In the genomic region with DNA sequence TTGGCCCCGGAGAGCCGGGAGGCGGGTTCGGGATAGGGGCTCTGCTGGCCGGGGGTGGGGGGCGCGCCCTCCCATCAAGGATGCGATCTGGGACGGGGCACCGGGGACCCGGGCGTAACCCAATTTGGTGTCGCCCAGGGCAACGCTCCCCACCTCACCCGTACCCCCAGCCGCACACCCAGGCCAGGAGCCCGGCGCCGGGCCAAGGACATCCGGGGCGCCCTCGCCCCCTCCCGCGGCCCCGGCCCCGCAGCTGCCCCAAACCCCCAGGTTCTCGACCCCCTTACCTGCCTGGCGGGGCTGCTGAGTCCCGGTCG, we compare ENCODE assay signal across 16 cellular contexts. TPM values are rescaled to one million over a fixed set of nuclear protein-coding genes. Genes with fewer than 3 reads are reported as not detected.
DNase-seq lines count a peak whose midpoint lies in the region; ATAC-seq and TF ChIP-seq lines count a peak whose summit lies in the region.
"Had no signal": no experiment of that assay in that cellular context is flagged by ENCODE, and none has a peak within 500 bp of the region (broad histone marks: within the 10 kb centered on the region; RNA-seq: fewer than 3 reads in every experiment).

No MANE protein-coding gene starts in this region.

- no peak for DNase-seq in SK-N-SH
- DNase-seq in astrocyte of the cerebellum (ENCODE audit: low read depth): no peak
- DNase-seq in kidney epithelial cell (ENCODE audit: low read depth): no peak
- no peak for DNase-seq in tibial nerve (ENCODE audit: low spot score in 2 of 2)
- no peak for DNase-seq in NCI-H345 (lab: John Stamatoyannopoulos, UW)
- DNase-seq in chondrocyte (ENCODE audit: low spot score): no peak
- no peak for DNase-seq in sciatic nerve (ENCODE audit: low spot score)
- DNase-seq: activated CD4-positive, CD25-positive, alpha-beta regulatory T cell; aorta; NCI-H1092 treated with DMSO at 0.1 percent for 48 hours had no signal

- H3K4me1 ChIP-seq in SK-N-SH (ENCODE audit: control insufficient read depth in 1 of 2, insufficient read depth in 2 of 2, low read depth in 1 of 2, low read length in 1 of 2): peaks cover 0 to 9% of the 10 kb centered on the region in 2 experiments; a peak in 1 of 4 replicates
- peaks cover 0 to 35% (median 12%) of the 10 kb centered on the region in 4 donors for H3K4me1 ChIP-seq in tibial nerve

- H3K9ac ChIP-seq in SK-N-SH: no peak overlapping the region

- POLR2A ChIA-PET in SK-N-SH (lab: Yijun Ruan, JAX): no interaction called here

- H3F3A ChIP-seq in SK-N-SH (replicated peaks; ENCODE audit: insufficient read depth): no peaks in the 10 kb centered on the region

- no peak overlapping the region for H3K4me3 Mint-ChIP-seq in chondrocyte (ENCODE audit: unreplicated experiment)

- H3K9me3 Mint-ChIP-seq in chondrocyte (ENCODE audit: low read depth): no peaks in the 10 kb centered on the region
- H3K9me3 Mint-ChIP-seq: naive thymus-derived CD8-positive, alpha-beta T cell; stimulated activated memory B cell treated with anti-CD40 and anti-IgM and Interleukin-4, amounts not matched to agents 10 μg/mL and 1 μg/mL and 100 μg/mL, for 72 hours had no signal

- intact Hi-C loops in sciatic nerve (cut with DNase I): no loop called here

- H3K27me3 ChIP-seq in SK-N-SH (ENCODE audit: insufficient read depth): no peaks in the 10 kb centered on the region
- H3K27me3 ChIP-seq in kidney epithelial cell (ENCODE audit: control insufficient read depth, insufficient read depth, low read length): peaks cover 30% of the 10 kb centered on the region
- peaks cover 0 to 84% of the 10 kb centered on the region in 2 donors for H3K27me3 ChIP-seq in tibial nerve

- H3K4me1 Mint-ChIP-seq in chondrocyte (ENCODE audit: low read depth): peaks cover 17% of the 10 kb centered on the region

- no peak for TF ChIP-seq POLR2A in tibial nerve (IDR thresholded peaks at IDR 0.05)

- H3K79me2 ChIP-seq in SK-N-SH (ENCODE audit: insufficient read depth): no peaks in the 10 kb centered on the region

- CTCF ChIA-PET in SK-N-SH (lab: Yijun Ruan, JAX): interaction anchor here (0.9 to 1.0 kb wide), 2 partner anchors 23 to 65 kb away, joined by 3 to 5 read pairs; no protein-coding TSS in a partner anchor

- H3K36me3 Mint-ChIP-seq in chondrocyte (ENCODE audit: low read depth): no peaks in the 10 kb centered on the region
- H3K36me3 Mint-ChIP-seq: naive thymus-derived CD8-positive, alpha-beta T cell; stimulated activated memory B cell treated with anti-CD40 and anti-IgM and Interleukin-4, amounts not matched to agents 10 μg/mL and 1 μg/mL and 100 μg/mL, for 72 hours had no signal

- no peak for TF ChIP-seq EP300 in SK-N-SH (IDR thresholded peaks at IDR 0.05; ENCODE audit: borderline replicate concordance in 1 of 2, low read depth in 1 of 2, low read length in 1 of 2)
- no peak for TF ChIP-seq EP300 in tibial nerve (IDR thresholded peaks at IDR 0.05)

- WGBS in SK-N-SH (ENCODE audit: low lambda C conversion rate): 4% methylated on average over 9 of the region's 30 CpGs
- 0 to 10% methylated on average over 1 to 5 of the region's 30 CpGs for WGBS in tibial nerve, 2 donors

- TF ChIP-seq CTCF in SK-N-SH (IDR thresholded peaks at IDR 0.05) (no peak), astrocyte of the cerebellum (IDR thresholded peaks at IDR 0.05; ENCODE audit: low read depth, low read length, missing control alignments) (no peak), kidney epithelial cell (IDR thresholded peaks at IDR 0.05; ENCODE audit: insufficient read depth, low read length, poor library complexity, severe bottlenecking) (no peak), tibial nerve (IDR thresholded peaks at IDR 0.05) (no peak), chondrocyte (IDR thresholded peaks at IDR 0.05) (no peak)

- H2AFZ ChIP-seq in SK-N-SH (ENCODE audit: low read depth): no peak overlapping the region

- H3K9me2 ChIP-seq in SK-N-SH: no peaks in the 10 kb centered on the region

- no peak for TF ChIP-seq RAD21 in SK-N-SH (IDR thresholded peaks at IDR 0.05; ENCODE audit: low read length)

- no peak overlapping the region; a peak in 1 of 4 replicates for H3K27ac ChIP-seq in SK-N-SH (ENCODE audit: low read depth in 2 of 2, low read length in 1 of 2)
- H3K27ac ChIP-seq in tibial nerve: no peak overlapping the region
- H3K27ac ChIP-seq: 22Rv1, epithelial cell of prostate had no signal

- no peak overlapping the region for H3K27ac Mint-ChIP-seq in chondrocyte (ENCODE audit: unreplicated experiment)
- H3K27ac Mint-ChIP-seq: stimulated activated memory B cell treated with anti-CD40 and anti-IgM and Interleukin-4, amounts not matched to agents 10 μg/mL and 1 μg/mL and 100 μg/mL, for 72 hours had no signal

- ATAC-seq in SK-N-SH treated with all-trans-retinoic acid at 6 μM for 48 hours (no peak; the same call in 2 of the 3 replicates), sciatic nerve (no peak)

- in situ Hi-C loops in astrocyte of the cerebellum (cut with HindIII; ENCODE audit: low sequenced_read_pairs): no loop called here

- H3K36me3 ChIP-seq in SK-N-SH (replicated peaks in 1 of 2; ENCODE audit: control insufficient read depth in 1 of 2, insufficient read depth in 2 of 2, low read length in 1 of 2) (no peaks in the 10 kb centered on the region), kidney epithelial cell (ENCODE audit: control insufficient read depth, insufficient read depth, low read length) (no peaks in the 10 kb centered on the region), tibial nerve (no peaks in the 10 kb centered on the region)

- no peaks in the 10 kb centered on the region for H4K20me1 ChIP-seq in SK-N-SH (ENCODE audit: insufficient read depth)

- no peaks in the 10 kb centered on the region for H3K9me3 ChIP-seq in SK-N-SH
- H3K9me3 ChIP-seq in tibial nerve: no peaks in the 10 kb centered on the region

- H3K4me3 ChIP-seq in SK-N-SH (ENCODE audit: low read depth in 2 of 2, low read length in 1 of 2) (peak overlapping the region; percentile 47 to 53; a peak in 2 of 4 replicates), astrocyte of the cerebellum (ENCODE audit: low read depth, low read length) (peak overlapping the region; percentile 7), kidney epithelial cell (ENCODE audit: low read depth, low read length) (peak overlapping the region; percentile 48), tibial nerve (peak overlapping the region; percentile 2 to 51 (median 8))

- H3K27me3 Mint-ChIP-seq in chondrocyte (ENCODE audit: low read depth): peaks cover 41% of the 10 kb centered on the region

- H3K4me2 ChIP-seq in SK-N-SH: peak overlapping the region; percentile 91

TF ChIP-seq in SK-N-SH treated with all-trans-retinoic acid at 6 μM for 48 hours, 23 proteins besides CTCF, POLR2A, EP300 and RAD21:
- TF ChIP-seq ESRRG (CRISPR knock-in tag; IDR thresholded peaks at IDR 0.05) (no peak), SNAI2 (CRISPR knock-in tag; IDR thresholded peaks at IDR 0.05) (no peak), ZNF8 (CRISPR knock-in tag; IDR thresholded peaks at IDR 0.05) (no peak)
- TF ChIP-seq, protein P1, sequence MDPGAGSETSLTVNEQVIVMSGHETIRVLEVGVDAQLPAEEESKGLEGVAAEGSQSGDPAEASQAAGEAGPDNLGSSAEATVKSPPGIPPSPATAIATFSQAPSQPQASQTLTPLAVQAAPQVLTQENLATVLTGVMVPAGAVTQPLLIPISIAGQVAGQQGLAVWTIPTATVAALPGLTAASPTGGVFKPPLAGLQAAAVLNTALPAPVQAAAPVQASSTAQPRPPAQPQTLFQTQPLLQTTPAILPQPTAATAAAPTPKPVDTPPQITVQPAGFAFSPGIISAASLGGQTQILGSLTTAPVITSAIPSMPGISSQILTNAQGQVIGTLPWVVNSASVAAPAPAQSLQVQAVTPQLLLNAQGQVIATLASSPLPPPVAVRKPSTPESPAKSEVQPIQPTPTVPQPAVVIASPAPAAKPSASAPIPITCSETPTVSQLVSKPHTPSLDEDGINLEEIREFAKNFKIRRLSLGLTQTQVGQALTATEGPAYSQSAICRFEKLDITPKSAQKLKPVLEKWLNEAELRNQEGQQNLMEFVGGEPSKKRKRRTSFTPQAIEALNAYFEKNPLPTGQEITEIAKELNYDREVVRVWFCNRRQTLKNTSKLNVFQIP (CRISPR knock-in tag; IDR thresholded peaks at IDR 0.05; ENCODE audit: borderline replicate concordance, low read depth): no peak
TF ChIP-seq in SK-N-SH treated with all-trans-retinoic acid at 6 μM for 48 hours: peak in this region for 0.

RNA-seq across cellular contexts. Expression of a gene that starts 0.5 kb away (rescaled TPM):
- polyA plus RNA-seq in SK-N-SH (2012; rRNA removed): 0.28 and 0.31 TPM in 2 replicates
- polyA plus RNA-seq in SK-N-SH (2012; cell fraction: cytosol; rRNA removed): 0.08 and 0.35 TPM in 2 replicates
- 1.6 and 2.0 TPM in 2 replicates for polyA plus RNA-seq in SK-N-SH (2012; cell fraction: nucleus; rRNA removed)
- 1.2 and 1.6 TPM in 2 replicates for total RNA-seq in kidney epithelial cell
- 1 to 10 TPM in 1 of 4 donors, under 1 TPM in 2, not detected in 1; 0.21 to 3.3 (median 0.30) TPM for total RNA-seq in tibial nerve
- 0.27 to 0.65 TPM (median 0.41 TPM) in 3 replicates for total RNA-seq in chondrocyte
- total RNA-seq in sciatic nerve: 1.4 TPM

RNA-seq across cellular contexts. Expression of a gene that starts 4.1 kb away (rescaled TPM):
- 4.4 and 5.1 TPM in 2 replicates for polyA plus RNA-seq in SK-N-SH (2012; rRNA removed)
- 2.4 and 4.2 TPM in 2 replicates for polyA plus RNA-seq in SK-N-SH (2012; cell fraction: cytosol; rRNA removed)
- 4.9 and 12.2 TPM in 2 replicates for polyA plus RNA-seq in SK-N-SH (2012; cell fraction: nucleus; rRNA removed)
- total RNA-seq in kidney epithelial cell (6.0 and 12.4 TPM in 2 replicates), tibial nerve (10 to 100 TPM; 13.3 to 53.1 (median 25.9) TPM), chondrocyte (2.9 to 5.4 TPM (median 5.1 TPM) in 3 replicates), sciatic nerve (16.6 TPM)

RNA-seq across cellular contexts. Expression of a gene that starts 51.2 kb away (rescaled TPM):
- not detected in 2 replicates for polyA plus RNA-seq in SK-N-SH (2012; rRNA removed)
- not detected in 2 replicates for polyA plus RNA-seq in SK-N-SH (2012; cell fraction: cytosol; rRNA removed)
- polyA plus RNA-seq in SK-N-SH (2012; cell fraction: nucleus; rRNA removed): 0.07 TPM in 1 of 2 replicates, not detected in the other
- total RNA-seq in kidney epithelial cell: not detected in 2 replicates
- total RNA-seq in tibial nerve: not detected
- not detected in 3 replicates for total RNA-seq in chondrocyte
- total RNA-seq in sciatic nerve: not detected
- total RNA-seq: aorta; naive thymus-derived CD8-positive, alpha-beta T cell had no signal
- polyA plus RNA-seq: aorta; keratinocyte; naive thymus-derived CD8-positive, alpha-beta T cell had no signal
